Comparison of ENCODE assay signal across 36 cellular contexts in genomic region chr9:3648266-3648665, GRCh38.
"Had no signal": no experiment of that assay in that cellular context is flagged by ENCODE, and none has a peak within 500 bp of the region (broad histone marks: within the 10 kb centered on the region; RNA-seq: fewer than 3 reads in every experiment).

No MANE protein-coding gene starts in this region.

- H2AFZ ChIP-seq: PC-9 had no signal

- DNase-seq: activated CD4-positive, alpha-beta memory T cell treated with anti-CD3 and anti-CD28 coated beads for 36 hours; activated CD4-positive, alpha-beta T cell treated with anti-CD3 and anti-CD28 coated beads for 1 hour; activated CD4-positive, alpha-beta T cell treated with anti-CD3 and anti-CD28 coated beads, Interleukin-2, amount 10 ng/mL, durations not matched to agents 7 days and 5 days; activated CD4-positive, CD25-positive, alpha-beta regulatory T cell; activated CD8-positive, alpha-beta memory T cell treated with anti-CD3 and anti-CD28 coated beads for 24 hours; activated CD8-positive, alpha-beta memory T cell treated with anti-CD3 and anti-CD28 coated beads, Interleukin-2, amount 10 ng/mL, durations not matched to agents 7 days and 5 days; activated CD8-positive, alpha-beta memory T cell treated with anti-CD3 and anti-CD28 coated beads, Interleukin-2, amount 50 U/mL, for 48 hours; activated effector memory CD4-positive, alpha-beta T cell treated with Interleukin-2 at 50 U/mL for 16 hours; activated naive CD4-positive, alpha-beta T cell treated with anti-CD3 and anti-CD28 coated beads, Interleukin-2, amount 10 ng/mL, durations not matched to agents 7 days and 5 days; activated naive CD8-positive, alpha-beta T cell treated with anti-CD3 and anti-CD28 coated beads, Interleukin-2, amount 50 U/mL, for 24 hours; activated T-cell treated with anti-CD3 and anti-CD28 coated beads, Interleukin-2, amount 50 U/mL, for 48 hours; anterior cingulate cortex; caudate nucleus; NCI-H1092 treated with DMSO at 0.1 percent for 48 hours; NCI-H1417; NCI-H146; NCI-H187; NCI-H2029 treated with DMSO at 0.1 percent for 48 hours; NCI-H2107; NCI-H2171; NCI-H510A; NCI-H526; NCI-H748 treated with DMSO at 0.1 percent for 48 hours; NK-92 treated with Interleukin-12 subunit alpha and Interleukin-12 subunit beta, amount 100 ng/mL, for 24 hours; PC-9; SIG-M5; SW 1271; T-helper 1 cell; T1000; WERI-Rb-1 had no signal

- ATAC-seq: activated CD8-positive, alpha-beta memory T cell treated with anti-CD3 and anti-CD28 coated beads, Interleukin-2, amount 10 ng/mL, durations not matched to agents 7 days and 5 days; activated naive CD8-positive, alpha-beta T cell treated with anti-CD3 and anti-CD28 coated beads, Interleukin-2, amount 50 U/mL, for 24 hours; Right ventricle myocardium inferior had no signal

- FAIRE-seq: bronchial epithelial cell, RCC 7860, TTC549 had no signal

- H3K4me3 ChIP-seq: PC-9 had no signal

- H3K9ac ChIP-seq: KMS-11 had no signal

- H3K27ac ChIP-seq: KMS-11, PC-9, RWPE1, WERI-Rb-1 had no signal

- H3K36me3 ChIP-seq: WERI-Rb-1 had no signal

- H3K4me2 ChIP-seq: KMS-11, PC-9 had no signal
